8 cellular contexts compared by ENCODE assay signal in the genomic region with DNA sequence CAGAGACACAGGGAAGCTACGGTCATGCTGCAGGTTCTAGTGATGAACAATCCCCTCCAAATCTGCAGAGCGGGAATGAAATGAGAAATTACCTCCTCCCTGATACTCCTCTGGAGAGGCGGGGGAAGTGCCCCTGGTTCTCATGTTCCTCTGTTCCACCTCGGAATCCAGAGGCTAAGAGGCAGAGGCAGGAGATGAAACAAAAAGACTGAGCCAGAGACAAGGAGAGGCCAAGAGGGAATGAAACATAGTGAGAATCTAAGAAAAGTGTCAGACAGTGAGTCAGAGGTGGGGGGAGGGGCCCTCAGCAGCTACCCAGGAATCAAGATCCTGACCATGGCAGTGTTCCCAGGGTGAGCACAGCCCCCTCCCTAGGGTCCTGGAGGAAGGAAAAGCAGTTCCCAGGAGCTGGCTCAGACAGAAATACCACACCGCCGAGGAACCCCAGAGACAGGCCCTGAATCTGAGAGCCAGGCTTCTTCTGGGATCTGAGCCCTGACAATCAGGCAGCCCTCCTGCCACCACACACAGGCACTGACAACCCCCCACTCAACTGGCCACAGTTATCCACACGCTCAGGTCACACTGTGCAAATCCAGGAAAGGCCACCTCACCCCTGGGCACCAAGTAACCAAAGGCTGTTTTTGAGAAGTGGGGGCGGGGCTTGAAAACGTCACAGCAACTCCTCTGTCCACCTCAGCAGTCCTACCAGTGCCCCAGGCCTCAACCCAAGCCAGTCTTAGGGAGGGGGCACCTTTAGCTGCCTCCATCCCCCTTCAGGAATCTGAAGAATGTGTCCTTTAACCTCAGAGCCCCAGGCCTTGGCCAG.
A peak's percentile ranks its signal among the peaks of the same experiment; 100 is the strongest.
DNase-seq lines count a peak whose midpoint lies in the region; ATAC-seq lines count a peak whose summit lies in the region.

No MANE protein-coding gene starts in this region.

- H3K27me3 ChIP-seq in ACC112 (ENCODE audit: insufficient read depth, low read length) (no peaks in the 10 kb centered on the region), HAP-1 (ENCODE audit: low read depth) (no peaks in the 10 kb centered on the region)

- DNase-seq in HAP-1 (ENCODE audit: low spot score in 2 of 2) (peak; percentile 42 to 81), T1000 (lab: John Stamatoyannopoulos, UW) (peak; percentile 88), iris pigment epithelial cell (ENCODE audit: low read depth) (peak; percentile 96), NCI-H1105 (lab: John Stamatoyannopoulos, UW) (no peak)
- peak; percentile 41 for DNase-seq in central memory CD4-positive, alpha-beta T cell

- H3K79me2 ChIP-seq in ACC112 (ENCODE audit: control insufficient read depth, insufficient read depth, low read length, unreplicated experiment) = peaks cover 57% of the 10 kb centered on the region

- in situ Hi-C loops in HAP-1 (cut with MboI; ENCODE audit: low sequenced_read_pairs) = no loop called here

- H3K4me1 ChIP-seq in ACC112 (ENCODE audit: control insufficient read depth, insufficient read depth, low read length, unreplicated experiment) (peaks cover 58% of the 10 kb centered on the region), HAP-1 (peaks cover 17% of the 10 kb centered on the region)

- peak overlapping the region; percentile 93 for H3K4me3 ChIP-seq in ACC112 (ENCODE audit: low read depth, low read length)
- peak overlapping the region; percentile 59 for H3K4me3 ChIP-seq in HAP-1
- H3K4me3 ChIP-seq in skin epidermis = peak overlapping the region; percentile 68 to 98 (median 84)

- H2AFZ ChIP-seq in ACC112 (ENCODE audit: low read length, unreplicated experiment) = no peak overlapping the region

- no peaks in the 10 kb centered on the region for H3K36me3 ChIP-seq in ACC112 (ENCODE audit: insufficient read depth, low read length)
- H3K36me3 ChIP-seq in HAP-1 (replicated peaks) = 0 out of 2 replicates have a peak, but pooled peaks cover 1% of the 10 kb centered on the region

- H3K9me3 ChIP-seq in HAP-1 = no peaks in the 10 kb centered on the region

- ATAC-seq in GM18519 (IDR thresholded peaks at IDR 0.05; ENCODE audit: low FRiP score, unreplicated experiment) = no peak

- H3K27ac ChIP-seq in ACC112 (ENCODE audit: low read depth, low read length) (peak overlapping the region; percentile 97), skin epidermis (peak overlapping the region; percentile 4 to 100 (median 99))
